In the genomic region with DNA sequence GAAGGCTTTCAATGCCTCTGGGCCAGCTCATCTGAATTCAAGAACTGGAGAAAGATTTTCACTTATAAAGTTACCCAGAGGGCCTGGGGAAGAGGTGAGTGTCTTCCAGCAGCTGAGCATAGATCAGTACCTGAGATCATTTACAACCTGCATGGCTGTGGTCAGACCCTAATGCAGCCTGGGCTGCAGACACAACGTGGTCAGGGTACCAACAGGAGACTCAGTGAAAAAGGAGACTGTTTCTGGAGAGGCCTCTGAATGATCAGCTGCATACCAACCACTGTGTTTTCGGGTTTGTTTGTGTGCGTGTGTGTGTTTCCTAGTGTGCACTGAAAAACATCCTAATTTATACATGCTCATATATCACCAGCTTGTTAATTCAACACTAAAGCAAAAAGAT, we compare ENCODE assay signal across 20 cellular contexts.
DNase-seq lines count a peak whose midpoint lies in the region; FAIRE-seq and TF ChIP-seq lines count a peak whose summit lies in the region.
"Had no signal": no experiment of that assay in that cellular context is flagged by ENCODE, and none has a peak within 500 bp of the region (broad histone marks: within the 10 kb centered on the region; RNA-seq: fewer than 3 reads in every experiment).

No MANE protein-coding gene starts in this region.

- H3K14ac ChIP-seq in H9 (ENCODE audit: insufficient read depth, low read length) = no peak overlapping the region

- no peak overlapping the region for H2BK15ac ChIP-seq in H9 (ENCODE audit: low read depth, low read length)

- H3K9me3 ChIP-seq in H9 (ENCODE audit: control insufficient read depth, low read depth, low read length) (no peaks in the 10 kb centered on the region), astrocyte (ENCODE audit: insufficient read depth, low read depth, low read length) (no peaks in the 10 kb centered on the region)
- H3K9me3 ChIP-seq: A549, BE2C had no signal

- H3K4me2 ChIP-seq in H9 (ENCODE audit: insufficient read depth, insufficient read length, low read length) (no peak overlapping the region), astrocyte (ENCODE audit: low read length) (no peak overlapping the region)
- H3K4me2 ChIP-seq: A549, KMS-11 had no signal

- H4K91ac ChIP-seq in H9 (ENCODE audit: insufficient read length, low read depth, low read length) = no peak overlapping the region

- H2BK120ac ChIP-seq in H9 (ENCODE audit: low read depth, low read length, poor library complexity, severe bottlenecking) = no peak overlapping the region

- no peak for DNase-seq in H9
- DNase-seq in astrocyte (ENCODE audit: low read depth) = no peak
- DNase-seq in NCI-H2227 treated with DMSO at 0.1 percent for 48 hours (lab: John Stamatoyannopoulos, UW) = no peak
- no peak for DNase-seq in NCI-H1092 treated with DMSO at 0.1 percent for 48 hours (lab: John Stamatoyannopoulos, UW)
- DNase-seq in urothelium cell line (ENCODE audit: low spot score) = no peak
- DNase-seq: BE2C, DMS53, GF-D8, IMR-90, NCI-H1105, NCI-H2081 treated with DMSO at 0.1 percent for 48 hours, NCI-H524 treated with DMSO at 0.1 percent for 48 hours, SIG-M5, T-cell had no signal

- no peak overlapping the region for H3T11ph ChIP-seq in H9 (ENCODE audit: low read length)

- WGBS in H9 (ENCODE audit: extremely low coverage, insufficient read length, low lambda C conversion rate) = no CpG with 5 or more reads among the region's 3 CpGs

- H3K27me3 ChIP-seq in H9 (ENCODE audit: insufficient read depth, low read length) (no peaks in the 10 kb centered on the region), astrocyte (ENCODE audit: insufficient read depth, low read length) (no peaks in the 10 kb centered on the region)
- H3K27me3 ChIP-seq: BE2C had no signal

- H3K79me2 ChIP-seq in H9 (ENCODE audit: insufficient read depth, low read length) (no peaks in the 10 kb centered on the region), astrocyte (ENCODE audit: insufficient read depth, low read length) (no peaks in the 10 kb centered on the region)

- peaks cover 4% of the 10 kb centered on the region; the same call in 1 of the 2 replicates for H3K4me1 ChIP-seq in H9 (ENCODE audit: insufficient read depth, low read length)
- no peaks in the 10 kb centered on the region for H3K4me1 ChIP-seq in astrocyte (ENCODE audit: insufficient read depth, low read length)
- H3K4me1 ChIP-seq: A549, BE2C had no signal

- H3K18ac ChIP-seq in H9 (ENCODE audit: insufficient read length, low read depth, low read length) = no peak overlapping the region

- H3K4me1 Mint-ChIP-seq in H9 (peaks cover 25 to 39% of the 10 kb centered on the region in 2 experiments), astrocyte (ENCODE audit: low read depth, unreplicated experiment) (peaks cover 3% of the 10 kb centered on the region), nephron (peaks cover 66% of the 10 kb centered on the region)
- H3K4me1 Mint-ChIP-seq: T-cell had no signal

- H3K27me3 Mint-ChIP-seq in H9 (ENCODE audit: low read depth) (no peaks in the 10 kb centered on the region), astrocyte (ENCODE audit: low read depth, unreplicated experiment) (no peaks in the 10 kb centered on the region), nephron (ENCODE audit: low read depth) (no peaks in the 10 kb centered on the region)
- H3K27me3 Mint-ChIP-seq: T-cell had no signal

- no peak overlapping the region for H3K23ac ChIP-seq in H9 (ENCODE audit: insufficient read length, low read depth, low read length)

- H2AK5ac ChIP-seq in H9 (ENCODE audit: insufficient read length, low read length) = no peak overlapping the region

- H3K9ac ChIP-seq in H9 (ENCODE audit: extremely low read depth, insufficient read length, low read length) (no peak overlapping the region), astrocyte (ENCODE audit: low read length) (no peak overlapping the region)
- H3K9ac ChIP-seq: KMS-11 had no signal

- no peak overlapping the region for H2BK20ac ChIP-seq in H9 (ENCODE audit: low read depth, low read length, poor library complexity, severe bottlenecking)

- H3K27ac Mint-ChIP-seq in H9 = peak overlapping the region in 2 of 3 experiments; percentile 38 to 42; a peak in 2 of 7 replicates
- no peak overlapping the region for H3K27ac Mint-ChIP-seq in astrocyte (ENCODE audit: unreplicated experiment)
- peak overlapping the region in 2 of 3 experiments; percentile 86 to 93 for H3K27ac Mint-ChIP-seq in nephron
- H3K27ac Mint-ChIP-seq: T-cell had no signal

- H3K36me3 ChIP-seq in astrocyte (ENCODE audit: insufficient read depth, low read length) = no peaks in the 10 kb centered on the region
- H3K36me3 ChIP-seq: BE2C had no signal

- no peak overlapping the region for H3K4me3 Mint-ChIP-seq in H9
- H3K4me3 Mint-ChIP-seq in astrocyte (ENCODE audit: unreplicated experiment) = no peak overlapping the region
- H3K4me3 Mint-ChIP-seq in nephron = no peak overlapping the region
- H3K4me3 Mint-ChIP-seq: T-cell had no signal

- no peaks in the 10 kb centered on the region for H3K23me2 ChIP-seq in H9 (ENCODE audit: insufficient read length, low read depth, low read length, poor library complexity, severe bottlenecking)

- no peaks in the 10 kb centered on the region for H3K9me3 Mint-ChIP-seq in H9
- H3K9me3 Mint-ChIP-seq in astrocyte (ENCODE audit: unreplicated experiment) = no peaks in the 10 kb centered on the region
- no peaks in the 10 kb centered on the region for H3K9me3 Mint-ChIP-seq in nephron

- H2BK12ac ChIP-seq in H9 (ENCODE audit: insufficient read length, low read depth, low read length) = no peak overlapping the region

- H4K20me1 ChIP-seq in H9 (ENCODE audit: control insufficient read depth, insufficient read depth, insufficient read length) (no peaks in the 10 kb centered on the region), astrocyte (ENCODE audit: insufficient read depth, low read length) (no peaks in the 10 kb centered on the region)

- H3K56ac ChIP-seq in H9 (ENCODE audit: insufficient read length, low read depth, low read length) = no peak overlapping the region

- H3K4ac ChIP-seq in H9 (ENCODE audit: low read depth, low read length) = no peak overlapping the region

- H3K36me3 Mint-ChIP-seq in H9 (ENCODE audit: insufficient read depth in 1 of 3, low read depth in 3 of 3) (no peaks in the 10 kb centered on the region), astrocyte (ENCODE audit: low read depth, unreplicated experiment) (no peaks in the 10 kb centered on the region), nephron (ENCODE audit: low read depth) (no peaks in the 10 kb centered on the region)
- H3K36me3 Mint-ChIP-seq: T-cell had no signal

- no peak overlapping the region for H2AFZ ChIP-seq in H9 (ENCODE audit: low read length)
- H2AFZ ChIP-seq in astrocyte (ENCODE audit: low read depth, low read length) = peak overlapping the region; percentile 21

- no peak overlapping the region for H2BK5ac ChIP-seq in H9 (ENCODE audit: insufficient read length, low read length)

- TF ChIP-seq CTCF in 22Rv1 (IDR thresholded peaks at IDR 0.05) (no peak), H9 (conservative IDR thresholded peaks at IDR 0.05) (no peak), astrocyte (IDR thresholded peaks at IDR 0.05; ENCODE audit: insufficient read depth, low read depth, low read length) (no peak), nephron (IDR thresholded peaks at IDR 0.05; ENCODE audit: unreplicated experiment in 3 of 3) (no peak)

- no peak overlapping the region for H4K8ac ChIP-seq in H9 (replicated peaks; ENCODE audit: insufficient read length, low read depth, low read length)

- H3K4me3 ChIP-seq in astrocyte (ENCODE audit: insufficient read depth, low read depth, low read length) = no peak overlapping the region
- H3K4me3 ChIP-seq: A549 had no signal

- H3K27ac ChIP-seq in 22Rv1 (peak overlapping the region; percentile 19; the same call in 1 of the 2 replicates), H9 (ENCODE audit: insufficient read length, low read depth, low read length) (no peak overlapping the region), astrocyte (ENCODE audit: low read depth, low read length) (no peak overlapping the region)
- H3K27ac ChIP-seq: A549, KMS-11 had no signal

- no peak overlapping the region for H4K5ac ChIP-seq in H9 (ENCODE audit: insufficient read length, low read depth, low read length)

- no peaks in the 10 kb centered on the region for H3K79me1 ChIP-seq in H9 (ENCODE audit: insufficient read depth, low read depth, low read length, poor library complexity, severe bottlenecking)

- FAIRE-seq in astrocyte (lab: Jason Lieb, UNC) (no peak), urothelium cell line (lab: Jason Lieb, UNC) (no peak)
- FAIRE-seq: A549, D721Med, GM19239 had no signal
